8 cellular contexts compared by ENCODE assay signal in genomic region chr7:44574286-44574872, GRCh38. TPM values are rescaled to one million over a fixed set of nuclear protein-coding genes. Genes with fewer than 3 reads are reported as not detected.
A peak's percentile ranks its signal among the peaks of the same experiment; 100 is the strongest.
DNase-seq lines count a peak whose midpoint lies in the region; ATAC-seq and TF ChIP-seq lines count a peak whose summit lies in the region.

No MANE protein-coding gene starts in this region.

- H3K27me3 ChIP-seq in adrenal gland (no peaks in the 10 kb centered on the region), uterus (no peaks in the 10 kb centered on the region)

- 30 to 38% (median 32%) methylated on average over 17 to 18 of the region's 18 CpGs for WGBS in adrenal gland, 4 donors
- 24 to 29% methylated on average over 18 of the region's 18 CpGs for WGBS in lower leg skin, 2 donors

- intact Hi-C loops in adrenal gland (cut with DNase I) (no loop called here), lower leg skin (cut with DNase I; ENCODE audit: low total_unique reads) (no loop called here), uterus (cut with DNase I; ENCODE audit: low total_unique reads) (loop anchor here (10.0 kb wide), 1 partner anchor 410 kb away; no protein-coding TSS in a partner anchor)

- no peak for ATAC-seq in stimulated activated naive CD8-positive, alpha-beta T cell treated with anti-CD3 and anti-CD28 coated beads, Interleukin-15, Interleukin-2, amounts not matched to agents 100 U/mL and 50 U/mL, for 24 hours
- ATAC-seq in GM18517 (IDR thresholded peaks at IDR 0.05; ENCODE audit: unreplicated experiment) (no peak), HG03457 (IDR thresholded peaks at IDR 0.05; ENCODE audit: unreplicated experiment) (no peak)

- H3K9me3 ChIP-seq in adrenal gland (replicated peaks in 1 of 3): no peaks in the 10 kb centered on the region
- no peaks in the 10 kb centered on the region for H3K9me3 ChIP-seq in uterus

- peaks cover 6 to 15% of the 10 kb centered on the region in 2 donors for H3K4me1 ChIP-seq in adrenal gland (replicated peaks in 1 of 2)
- peaks cover 0 to 6% of the 10 kb centered on the region in 2 donors for H3K4me1 ChIP-seq in uterus

- H3K27ac Mint-ChIP-seq in stimulated activated naive CD8-positive, alpha-beta T cell treated with anti-CD3 and anti-CD28 coated beads, Interleukin-15, Interleukin-2, amounts not matched to agents 100 ng/mL and 50 ng/mL, for 24 hours: peak overlapping the region; percentile 95

- H3K36me3 ChIP-seq in adrenal gland (replicated peaks in 1 of 2) (peaks cover 0 to 55% of the 10 kb centered on the region in 2 donors), uterus (no peaks in the 10 kb centered on the region)

- H3K4me3 Mint-ChIP-seq in stimulated activated naive CD8-positive, alpha-beta T cell treated with anti-CD3 and anti-CD28 coated beads, Interleukin-15, Interleukin-2, amounts not matched to agents 100 ng/mL and 50 ng/mL, for 24 hours: peak overlapping the region; percentile 96

- no peak for TF ChIP-seq CTCF in adrenal gland (IDR thresholded peaks at IDR 0.05)
- no peak for TF ChIP-seq CTCF in lower leg skin (IDR thresholded peaks at IDR 0.05)
- TF ChIP-seq CTCF in uterus (IDR thresholded peaks at IDR 0.05): no peak

- peak overlapping the region; percentile 6 to 87 (median 80) for H3K27ac ChIP-seq in adrenal gland
- H3K27ac ChIP-seq in uterus: peak overlapping the region; percentile 81 to 91

- peaks cover 49% of the 10 kb centered on the region for H3K4me1 Mint-ChIP-seq in stimulated activated naive CD8-positive, alpha-beta T cell treated with anti-CD3 and anti-CD28 coated beads, Interleukin-15, Interleukin-2, amounts not matched to agents 100 ng/mL and 50 ng/mL, for 24 hours (ENCODE audit: low read depth)

- no peaks in the 10 kb centered on the region for H3K9me3 Mint-ChIP-seq in stimulated activated naive CD8-positive, alpha-beta T cell treated with anti-CD3 and anti-CD28 coated beads, Interleukin-15, Interleukin-2, amounts not matched to agents 100 ng/mL and 50 ng/mL, for 24 hours

- H3K4me3 ChIP-seq in adrenal gland (peak overlapping the region in 3 of 4 donors; percentile 7 to 92 (median 65)), lower leg skin (ENCODE audit: low read depth, poor library complexity, severe bottlenecking) (peak overlapping the region; percentile 93), uterus (peak overlapping the region; percentile 87 to 99)

- H3K27me3 Mint-ChIP-seq in stimulated activated naive CD8-positive, alpha-beta T cell treated with anti-CD3 and anti-CD28 coated beads, Interleukin-15, Interleukin-2, amounts not matched to agents 100 ng/mL and 50 ng/mL, for 24 hours: no peaks in the 10 kb centered on the region

- peaks cover 68% of the 10 kb centered on the region for H3K36me3 Mint-ChIP-seq in stimulated activated naive CD8-positive, alpha-beta T cell treated with anti-CD3 and anti-CD28 coated beads, Interleukin-15, Interleukin-2, amounts not matched to agents 100 ng/mL and 50 ng/mL, for 24 hours (ENCODE audit: low read depth)

- TF ChIP-seq POLR2A in adrenal gland (IDR thresholded peaks at IDR 0.05) (no peak), lower leg skin (IDR thresholded peaks at IDR 0.05) (no peak), uterus (IDR thresholded peaks at IDR 0.05) (no peak)

- DNase-seq in stimulated activated naive CD8-positive, alpha-beta T cell treated with anti-CD3 and anti-CD28 coated beads, Interleukin-15, Interleukin-2, amounts not matched to agents 100 U/mL and 50 U/mL, for 24 hours: no peak
- DNase-seq in adrenal gland (peak in 2 of 7 donors; percentile 12 to 22), lower leg skin (ENCODE audit: low spot score in 2 of 2) (no peak), uterus (no peak)
- DNase-seq in stimulated activated CD4-positive, alpha-beta T cell treated with anti-CD3 and anti-CD28 coated beads, Interleukin-1b, Interleukin-23, amount 100 ng/mL, for 48 hours: no peak

RNA-seq across cellular contexts. Expression of gene DDX56, which starts 0.7 kb away (rescaled TPM):
- total RNA-seq in adrenal gland: 10 to 100 TPM; 35.9 to 90.0 (median 54.7) TPM
- polyA plus RNA-seq in adrenal gland: 100 to 1,000 TPM in 2 of 3 donors, 10 to 100 TPM in 1; 71.4 to 543 (median 232) TPM
- total RNA-seq in lower leg skin: 10 to 100 TPM; 58.9 to 71.7 (median 68.3) TPM
- 10 to 100 TPM; 35.9 to 75.8 (median 45.2) TPM for total RNA-seq in uterus

RNA-seq across cellular contexts. Expression of gene TMED4, which starts 7.7 kb away (rescaled TPM):
- total RNA-seq in adrenal gland (100 to 1,000 TPM in 6 of 8 donors, 10 to 100 TPM in 2; 87.5 to 189 (median 127) TPM), lower leg skin (100 to 1,000 TPM; 133 to 166 (median 153) TPM), uterus (100 to 1,000 TPM in 1 of 4 donors, 10 to 100 TPM in 3; 37.9 to 403 (median 85.8) TPM)
- polyA plus RNA-seq in adrenal gland: 10 to 100 TPM; 45.2 to 64.9 (median 46.7) TPM

RNA-seq across cellular contexts. Expression of gene OGDH, which starts 32.0 kb away (rescaled TPM):
- total RNA-seq in adrenal gland: 100 to 1,000 TPM; 128 to 284 (median 151) TPM
- polyA plus RNA-seq in adrenal gland: 100 to 1,000 TPM in 1 of 3 donors, 10 to 100 TPM in 2; 46.0 to 148 (median 59.8) TPM
- total RNA-seq in lower leg skin: 100 to 1,000 TPM; 106 to 152 (median 126) TPM
- 10 to 100 TPM; 38.2 to 97.6 (median 78.6) TPM for total RNA-seq in uterus

RNA-seq across cellular contexts. Expression of gene NPC1L1, which starts 33.2 kb away (rescaled TPM):
- total RNA-seq in adrenal gland: under 1 TPM in 7 of 8 donors, not detected in 1; under 0.01 to 0.42 (median 0.08) TPM
- polyA plus RNA-seq in adrenal gland: under 1 TPM; 0.02 to 0.48 (median 0.20) TPM
- under 1 TPM in 3 of 4 donors, not detected in 1; 0.08 to 0.13 (median 0.10) TPM for total RNA-seq in lower leg skin
- under 1 TPM in 1 of 4 donors, not detected in 3; 0.49 TPM for total RNA-seq in uterus
